Comparison of ENCODE assay signal across 9 cellular contexts in genomic region chr20:37346232-37346525, GRCh38. TPM values are rescaled to one million over a fixed set of nuclear protein-coding genes. Genes with fewer than 3 reads are reported as not detected.
A peak's percentile ranks its signal among the peaks of the same experiment; 100 is the strongest.
DNase-seq lines count a peak whose midpoint lies in the region; ATAC-seq, FAIRE-seq and TF ChIP-seq lines count a peak whose summit lies in the region.
"Had no signal": no experiment of that assay in that cellular context is flagged by ENCODE, and none has a peak within 500 bp of the region (broad histone marks: within the 10 kb centered on the region; RNA-seq: fewer than 3 reads in every experiment).

No MANE protein-coding gene starts in this region.

- ATAC-seq in A549 (peak in 1 of 2 experiments; percentile 11; a peak in 2 of 6 replicates), HG03159 (IDR thresholded peaks at IDR 0.05; ENCODE audit: unreplicated experiment) (no peak), HG03457 (IDR thresholded peaks at IDR 0.05; ENCODE audit: unreplicated experiment) (no peak)

- CTCF ChIA-PET in A549 (lab: Yijun Ruan, JAX) (interaction anchor here (1.4 to 3.5 kb wide), 2 partner anchors 38 to 54 kb away, joined by 3 to 28 read pairs; no protein-coding TSS in a partner anchor), HEK293 (lab: Yijun Ruan, JAX) (no interaction called here)

- H3K36me3 ChIP-seq in HEK293 (ENCODE audit: control insufficient read depth in 2 of 2, insufficient read depth in 1 of 2, low read length in 2 of 2): peaks cover 0 to 29% of the 10 kb centered on the region in 2 experiments; a peak in 1 of 3 replicates
- H3K36me3 ChIP-seq in bronchial epithelial cell (ENCODE audit: control insufficient read depth, insufficient read depth, low read length): peaks cover 1% of the 10 kb centered on the region
- peaks cover 10% of the 10 kb centered on the region for H3K36me3 ChIP-seq in mucosa of stomach (ENCODE audit: control insufficient read depth, insufficient read depth, low read length)

- FAIRE-seq in A549 (lab: Jason Lieb, UNC) (no peak), bronchial epithelial cell (lab: Jason Lieb, UNC) (no peak)
- FAIRE-seq: G401.6 had no signal

- peak overlapping the region; percentile 89 for H3K4me3 ChIP-seq in A549
- H3K4me3 ChIP-seq in HEK293 (ENCODE audit: low read depth, low read length): peak overlapping the region; percentile 57
- peak overlapping the region; percentile 50 for H3K4me3 ChIP-seq in bronchial epithelial cell (ENCODE audit: low read depth, low read length)
- no peak overlapping the region for H3K4me3 ChIP-seq in mucosa of stomach (ENCODE audit: low read length)

- POLR2A ChIA-PET in A549 (lab: Yijun Ruan, JAX): interaction anchor here (0.6 to 2.7 kb wide), 4 partner anchors 10 to 115 kb away, joined by 3 to 23 read pairs (median 4); partner anchors contain the start of gene MANBAL
- POLR2A ChIA-PET in HEK293 (lab: Yijun Ruan, JAX): interaction anchor here (0.6 to 1.5 kb wide), 4 partner anchors 11 to 76 kb away, joined by 3 to 11 read pairs (median 5); partner anchors contain the start of gene MANBAL

- H3K27ac ChIP-seq in A549 (peak overlapping the region; percentile 99 to 100), HEK293 (ENCODE audit: extremely low read depth, low read depth, low read length) (no peak overlapping the region)

- no peak for TF ChIP-seq RAD21 in A549 (conservative IDR thresholded peaks at IDR 0.05 in 1 of 2, IDR thresholded peaks at IDR 0.05 in 1 of 2)

- TF ChIP-seq CTCF in A549 (IDR thresholded peaks at IDR 0.05) (no peak), HEK293 (tag by site-specific recombination; IDR thresholded peaks at IDR 0.05) (no peak), bronchial epithelial cell (IDR thresholded peaks at IDR 0.05; ENCODE audit: insufficient read depth, low read length, severe bottlenecking) (no peak)

- no CpG with 5 or more reads among the region's 35 CpGs for WGBS in A549 (ENCODE audit: missing lambda C conversion rate)

- H3K9me3 ChIP-seq in A549: no peaks in the 10 kb centered on the region
- H3K9me3 ChIP-seq in HEK293 (ENCODE audit: control insufficient read depth, insufficient read depth, low read depth, low read length): no peaks in the 10 kb centered on the region
- H3K9me3 ChIP-seq in mucosa of stomach (ENCODE audit: control insufficient read depth, low read length): no peaks in the 10 kb centered on the region

- TF ChIP-seq POLR2A in A549 (IDR thresholded peaks at IDR 0.05; ENCODE audit: low read length): no peak

- TF ChIP-seq EP300 in A549 (IDR thresholded peaks at IDR 0.05): no peak

- H3K27me3 ChIP-seq in bronchial epithelial cell (ENCODE audit: control insufficient read depth, insufficient read depth, low read length) (no peaks in the 10 kb centered on the region), mucosa of stomach (ENCODE audit: control insufficient read depth, insufficient read depth, low read length) (no peaks in the 10 kb centered on the region)

- peaks cover 74% of the 10 kb centered on the region for H3K4me1 ChIP-seq in A549
- H3K4me1 ChIP-seq in HEK293 (ENCODE audit: control insufficient read depth, insufficient read depth, low read length): peaks cover 2% of the 10 kb centered on the region; the same call in 1 of the 2 replicates
- peaks cover 69% of the 10 kb centered on the region for H3K4me1 ChIP-seq in mucosa of stomach (ENCODE audit: control insufficient read depth, insufficient read depth, low read length)

- H3K9ac ChIP-seq in mucosa of stomach (ENCODE audit: low read length): peak overlapping the region; percentile 93

- no peak for DNase-seq in A549 (ENCODE audit: low read depth in 1 of 2, low spot score in 1 of 2)
- DNase-seq in bronchial epithelial cell (ENCODE audit: low read depth): no peak
- no peak for DNase-seq in T1000 (lab: John Stamatoyannopoulos, UW)
- DNase-seq in NCI-H774 (lab: John Stamatoyannopoulos, UW): no peak

- peak overlapping the region; percentile 93 for H3K4me2 ChIP-seq in A549

TF ChIP-seq in A549, 52 proteins besides CTCF, POLR2A, EP300 and RAD21:
- TF ChIP-seq BHLHE40 (IDR thresholded peaks at IDR 0.05; ENCODE audit: low read depth, low read length): no peak
- 0 out of 5 replicates have a peak, but pooled peaks of 1 of the 2 experiments have one; percentile 11 for TF ChIP-seq JUN (IDR thresholded peaks at IDR 0.05)
- 0 out of 3 replicates have a peak, but pooled peaks have one; percentile 4 for TF ChIP-seq BCL3 (IDR thresholded peaks at IDR 0.05)
- TF ChIP-seq SMC3 (IDR thresholded peaks at IDR 0.05): 0 out of 3 replicates have a peak, but pooled peaks have one; percentile 7

TF ChIP-seq in HEK293, 187 proteins besides CTCF, POLR2A, EP300 and RAD21 (continues in another document):
- TF ChIP-seq ZBTB11 (tag by site-specific recombination; conservative IDR thresholded peaks at IDR 0.05; ENCODE audit: low read depth) (no peak), HIC1 (tag by site-specific recombination; IDR thresholded peaks at IDR 0.05) (no peak), ZIC2 (tag by site-specific recombination; IDR thresholded peaks at IDR 0.05) (no peak), ZNF776 (tag by site-specific recombination; IDR thresholded peaks at IDR 0.05; ENCODE audit: borderline replicate concordance) (no peak), ZNF433 (tag by site-specific recombination; IDR thresholded peaks at IDR 0.05; ENCODE audit: low read depth) (no peak), AEBP2 (tag by site-specific recombination; IDR thresholded peaks at IDR 0.05; ENCODE audit: borderline replicate concordance) (no peak), ZFP41 (tag by site-specific recombination; IDR thresholded peaks at IDR 0.05; ENCODE audit: borderline replicate concordance) (no peak), ZNF423 (tag by site-specific recombination; IDR thresholded peaks at IDR 0.05) (no peak), ZEB2 (tag by site-specific recombination; IDR thresholded peaks at IDR 0.05) (no peak)

RNA-seq across cellular contexts. Expression of gene SRC, which starts 0.2 kb away (rescaled TPM):
- polyA plus RNA-seq in A549 (2011; rRNA removed): 154 and 212 TPM in 2 replicates
- polyA plus RNA-seq in A549 (2012; cell fraction: cytosol; rRNA removed): 122 and 170 TPM in 2 replicates
- polyA plus RNA-seq in A549 (2012; cell fraction: nucleus; rRNA removed): 500 and 511 TPM in 2 replicates
- 133 to 139 TPM (median 134 TPM) in 3 replicates for polyA plus RNA-seq in A549 (2017; fragmentation: RNase III; extraction: RNeasy Plus Mini Kit Qiagen cat#74134 plus additional on column Dnase treatment)
- 278 and 313 TPM in 2 replicates for polyA minus RNA-seq in A549 (2011; rRNA and poly(A)+ RNA removed)
- 16.6 and 18.2 TPM in 2 replicates for total RNA-seq in bronchial epithelial cell

RNA-seq across cellular contexts. Expression of gene MANBAL, which starts 56.7 kb away (rescaled TPM):
- polyA plus RNA-seq in A549 (2011; rRNA removed): 104 and 131 TPM in 2 replicates
- polyA plus RNA-seq in A549 (2012; cell fraction: cytosol; rRNA removed): 150 and 172 TPM in 2 replicates
- polyA plus RNA-seq in A549 (2012; cell fraction: nucleus; rRNA removed): 85.9 and 115 TPM in 2 replicates
- polyA plus RNA-seq in A549 (2017; fragmentation: RNase III; extraction: RNeasy Plus Mini Kit Qiagen cat#74134 plus additional on column Dnase treatment): 95.3 to 102 TPM (median 95.9 TPM) in 3 replicates
- polyA minus RNA-seq in A549 (2011; rRNA and poly(A)+ RNA removed): 75.9 and 80.4 TPM in 2 replicates
- 14.8 and 21.1 TPM in 2 replicates for total RNA-seq in bronchial epithelial cell
